Comparison of ENCODE assay signal across 8 cellular contexts in the genomic region with DNA sequence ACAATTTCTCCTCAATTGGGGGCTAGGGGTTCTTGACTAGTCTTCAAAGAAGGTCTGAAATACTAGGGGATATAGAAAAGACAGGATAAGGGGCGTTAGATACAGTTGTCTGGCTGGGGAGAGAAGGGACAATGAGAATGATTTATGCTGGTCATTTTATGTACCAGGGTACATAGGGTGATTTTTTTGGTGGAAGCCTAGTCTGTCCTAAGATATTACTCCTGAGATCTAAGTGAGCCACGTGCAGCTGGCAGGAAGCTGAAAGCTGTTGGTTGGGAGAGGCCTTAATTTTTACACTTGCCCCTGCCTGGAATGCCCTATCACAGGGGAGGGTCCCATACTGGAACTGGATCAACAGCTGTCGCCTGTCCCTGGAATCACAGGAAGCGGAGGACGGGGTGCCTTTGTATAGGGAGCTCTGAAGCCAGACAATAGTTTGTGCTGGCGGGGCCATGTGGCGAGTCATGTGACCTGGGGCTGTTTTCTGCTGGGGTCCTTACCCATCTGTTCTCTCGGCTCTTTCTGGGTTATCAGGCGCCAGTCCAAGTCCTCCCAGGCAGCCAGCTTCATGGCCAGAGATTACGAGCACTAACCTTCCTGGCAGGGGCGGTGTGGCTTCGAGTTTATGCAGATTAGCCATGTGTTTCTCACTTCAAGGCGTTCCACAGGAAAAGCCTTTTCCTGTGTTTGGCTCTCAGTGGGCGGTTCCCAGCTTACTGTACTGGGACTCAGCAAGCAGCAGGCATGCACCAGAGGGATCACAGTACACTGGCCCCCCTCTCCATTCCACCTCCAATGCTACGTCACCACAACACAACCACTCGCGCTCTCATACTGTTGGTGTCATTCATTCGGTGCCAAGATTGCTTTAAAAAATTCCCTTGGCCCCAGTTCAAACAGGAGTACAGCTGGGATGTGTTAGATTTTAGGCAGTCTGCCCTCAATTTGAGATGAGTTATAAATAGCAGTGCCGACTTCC. TPM values are rescaled to one million over a fixed set of nuclear protein-coding genes. Genes with fewer than 3 reads are reported as not detected.
DNase-seq lines count a peak whose midpoint lies in the region; ATAC-seq and TF ChIP-seq lines count a peak whose summit lies in the region.

No MANE protein-coding gene starts in this region.

- peak; percentile 1 for TF ChIP-seq CTCF in GM10266 (IDR thresholded peaks at IDR 0.05; ENCODE audit: control insufficient read depth, insufficient read depth, low read depth, missing control alignments)
- peak in 8 of 56 donors; percentile 6 to 21 (median 8) for TF ChIP-seq CTCF in dorsolateral prefrontal cortex (IDR thresholded peaks at IDR 0.05 in 54 of 56, conservative IDR thresholded peaks at IDR 0.05 in 2 of 56; ENCODE audit: low read depth in 1 of 56, partially characterized antibody in 56 of 56)

- ATAC-seq in GM18907 (IDR thresholded peaks at IDR 0.05; ENCODE audit: unreplicated experiment): no peak
- no peak for ATAC-seq in HG03175 (IDR thresholded peaks at IDR 0.05; ENCODE audit: unreplicated experiment)

- DNase-seq in GM10266 (ENCODE audit: extremely low spot score) (no peak), NCI-H2107 (lab: John Stamatoyannopoulos, UW) (peak; percentile 77), dorsolateral prefrontal cortex (peak; percentile 58 to 96 (median 77)), left kidney (ENCODE audit: low read depth, low spot score) (peak; percentile 95)
- DNase-seq in activated CD4-positive, alpha-beta T cell treated with anti-CD3 and anti-CD28 coated beads for 1 hour: peak; percentile 19
- peak; percentile 23 for DNase-seq in stimulated activated CD4-positive, alpha-beta T cell treated with anti-CD3 and anti-CD28 coated beads, Interleukin-1b, Interleukin-23, amount 100 ng/mL, for 48 hours

- H3K27me3 ChIP-seq in dorsolateral prefrontal cortex: no peaks in the 10 kb centered on the region

- H3K4me3 ChIP-seq in dorsolateral prefrontal cortex: peak overlapping the region in 41 of 59 donors; percentile 1 to 48 (median 17)

- intact Hi-C loops in dorsolateral prefrontal cortex (cut with DNase I): loop anchor here in 1 of 2 donors (2.0 kb wide), 1 partner anchor 27 kb away; the partner anchor contains the start of gene ARID1A

- H3K27ac ChIP-seq in dorsolateral prefrontal cortex: peak overlapping the region in 50 of 59 donors; percentile 0 to 77 (median 45)

RNA-seq across cellular contexts. Expression of gene ARID1A, which starts 27.5 kb away (rescaled TPM):
- total RNA-seq in dorsolateral prefrontal cortex: 100 to 1,000 TPM in 34 of 120 experiments, 10 to 100 TPM in 86; 65.3 to 158 (median 93.3) TPM
